In the genomic region with DNA sequence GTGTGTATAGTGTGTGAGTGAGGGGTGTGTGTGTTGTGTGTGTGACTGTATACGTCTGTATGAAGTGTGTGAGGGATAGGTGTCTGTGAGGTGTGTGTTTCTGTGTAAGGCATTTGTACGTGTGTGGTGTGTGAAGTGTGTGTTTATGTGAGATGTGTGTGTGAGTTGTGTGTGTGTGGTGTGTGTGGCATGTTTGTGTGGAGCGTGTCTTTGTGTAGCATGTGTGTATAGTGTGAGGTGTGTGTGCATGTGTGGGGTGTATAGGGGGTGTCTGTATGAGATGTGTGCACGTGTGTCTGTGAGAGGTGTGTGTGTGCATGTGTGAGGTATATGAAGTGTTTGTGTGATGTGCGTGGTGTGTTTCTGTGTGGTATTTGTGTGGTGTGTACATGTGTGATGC, we compare ENCODE assay signal across 26 cellular contexts. TPM values are rescaled to one million over a fixed set of nuclear protein-coding genes. Genes with fewer than 3 reads are reported as not detected.
"Had no signal": no experiment of that assay in that cellular context is flagged by ENCODE, and none has a peak within 500 bp of the region (broad histone marks: within the 10 kb centered on the region; RNA-seq: fewer than 3 reads in every experiment).

No MANE protein-coding gene starts in this region.

- H3K9me3 ChIP-seq: gastrocnemius medialis, heart left ventricle had no signal

- FAIRE-seq: astrocyte, bronchial epithelial cell had no signal

- ATAC-seq: activated CD4-positive, alpha-beta T cell treated with anti-CD3 and anti-CD28 coated beads for 36 hours; activated T-cell treated with anti-CD3 and anti-CD28 coated beads, Interleukin-2, amount 50 U/mL, for 4 hours; activated T-helper 17 cell treated with anti-CD3 and anti-CD28 coated beads, Interleukin-2, amount 50 U/mL, for 72 hours; esophagus mucosa; foreskin keratinocyte; gastrocnemius medialis; heart left ventricle had no signal

- DNase-seq: activated CD4-positive, alpha-beta memory T cell treated with anti-CD3 and anti-CD28 coated beads, Interleukin-2, amount 10 ng/mL, durations not matched to agents 7 days and 5 days; activated CD4-positive, alpha-beta T cell treated with anti-CD3 and anti-CD28 coated beads for 36 hours; activated CD4-positive, alpha-beta T cell treated with anti-CD3 and anti-CD28 coated beads, Interleukin-2, amount 10 ng/mL, durations not matched to agents 24 days and 14 days; activated CD4-positive, CD25-positive, alpha-beta regulatory T cell; activated CD4-positive, CD25-positive, alpha-beta regulatory T cell treated with anti-CD3 and anti-CD28 coated beads, Interleukin-2, amount 50 U/mL, for 72 hours; activated effector memory CD4-positive, alpha-beta T cell treated with Interleukin-2 at 50 U/mL for 16 hours; activated gamma-delta T cell treated with Interleukin-2 at 50 U/mL for 16 hours; activated naive CD4-positive, alpha-beta T cell treated with anti-CD3 and anti-CD28 coated beads, Interleukin-2, amount 50 U/mL, for 16 hours; activated naive CD4-positive, alpha-beta T cell treated with Interleukin-2 at 50 U/mL for 16 hours; activated T-cell treated with anti-CD3 and anti-CD28 coated beads, Interleukin-2, amount 50 U/mL, for 4 hours; amniotic stem cell; anterior cingulate cortex; brain microvascular endothelial cell; dorsolateral prefrontal cortex; effector memory CD4-positive, alpha-beta T cell; endodermal cell; foreskin keratinocyte; gastrocnemius medialis; glutamatergic neuron; heart left ventricle; T-helper 2 cell had no signal

- H3K36me3 ChIP-seq: brain microvascular endothelial cell, gastrocnemius medialis, heart left ventricle had no signal

- H3K27ac ChIP-seq: brain microvascular endothelial cell, coronary artery, dorsolateral prefrontal cortex, foreskin keratinocyte, heart left ventricle had no signal

- H3K27me3 ChIP-seq: brain microvascular endothelial cell, foreskin keratinocyte, gastrocnemius medialis, heart left ventricle had no signal

- H3K4me3 ChIP-seq: coronary artery, dorsolateral prefrontal cortex, gastrocnemius medialis, heart left ventricle had no signal

RNA-seq across cellular contexts. Expression of gene TNFRSF19, which starts 13.2 kb away (rescaled TPM):
- total RNA-seq: activated CD4-positive, alpha-beta T cell treated with anti-CD3 and anti-CD28 coated beads for 36 hours; activated CD4-positive, alpha-beta T cell treated with anti-CD3 and anti-CD28 coated beads, Interleukin-2, amount 10 ng/mL, durations not matched to agents 24 days and 14 days had no signal
